In genomic region chr15:42608110-42608531, GRCh38 we compare ENCODE assay signal across 9 cellular contexts. TPM values are rescaled to one million over a fixed set of nuclear protein-coding genes. Genes with fewer than 3 reads are reported as not detected.
DNase-seq lines count a peak whose midpoint lies in the region; ATAC-seq and TF ChIP-seq lines count a peak whose summit lies in the region.
"Had no signal": no experiment of that assay in that cellular context is flagged by ENCODE, and none has a peak within 500 bp of the region (broad histone marks: within the 10 kb centered on the region; RNA-seq: fewer than 3 reads in every experiment).

No MANE protein-coding gene starts in this region.

- no peaks in the 10 kb centered on the region for H4K20me1 ChIP-seq in GM23248 (ENCODE audit: insufficient read depth)

- no peak overlapping the region for H2AFZ ChIP-seq in GM23248

- H3K4me3 ChIP-seq in gastrocnemius medialis: no peak overlapping the region
- no peak overlapping the region for H3K4me3 ChIP-seq in GM23248
- H3K4me3 ChIP-seq in ascending aorta: no peak overlapping the region

- peak; percentile 62 for ATAC-seq in GM19463 (IDR thresholded peaks at IDR 0.05; ENCODE audit: unreplicated experiment)
- ATAC-seq in gastrocnemius medialis: peak in 1 of 2 donors; percentile 45

- in situ Hi-C loops in gastrocnemius medialis (cut with MboI; ENCODE audit: low sequenced_read_pairs in 4 of 4): no loop called here
- in situ Hi-C loops in GM23248 (cut with MboI): no loop called here

- H3K27me3 Mint-ChIP-seq in activated naive CD4-positive, alpha-beta T cell treated with anti-CD3 and anti-CD28 coated beads, Interleukin-2, amount 10 ng/mL, durations not matched to agents 7 days and 5 days: no peaks in the 10 kb centered on the region

- H3K9ac ChIP-seq in GM23248: no peak overlapping the region

- peaks cover 21 to 26% of the 10 kb centered on the region in 2 donors for H3K4me1 ChIP-seq in gastrocnemius medialis
- peaks cover 6% of the 10 kb centered on the region for H3K4me1 ChIP-seq in GM23248 (ENCODE audit: insufficient read depth)
- peaks cover 11 to 18% of the 10 kb centered on the region in 2 donors for H3K4me1 ChIP-seq in ascending aorta

- peak; percentile 64 for DNase-seq in A172 (ENCODE audit: low spot score)
- peak; percentile 79 for DNase-seq in NOMO-1 treated with DMSO at 0.1 percent for 48 hours (lab: John Stamatoyannopoulos, UW; ENCODE audit: unreplicated experiment)
- peak; percentile 82 for DNase-seq in activated naive CD4-positive, alpha-beta T cell treated with anti-CD3 and anti-CD28 coated beads, Interleukin-2, amount 10 ng/mL, durations not matched to agents 7 days and 5 days
- no peak for DNase-seq in gastrocnemius medialis
- DNase-seq in NCI-H2081 (lab: John Stamatoyannopoulos, UW): no peak
- DNase-seq in GM23248: no peak
- DNase-seq in ascending aorta (ENCODE audit: low spot score in 2 of 2): no peak

- H3K9me3 Mint-ChIP-seq in activated naive CD4-positive, alpha-beta T cell treated with anti-CD3 and anti-CD28 coated beads, Interleukin-2, amount 10 ng/mL, durations not matched to agents 7 days and 5 days: peaks cover 5% of the 10 kb centered on the region

- no peak for TF ChIP-seq CTCF in gastrocnemius medialis (IDR thresholded peaks at IDR 0.05 in 4 of 5, conservative IDR thresholded peaks at IDR 0.05 in 1 of 5)
- TF ChIP-seq CTCF in ascending aorta (IDR thresholded peaks at IDR 0.05): no peak

- peak overlapping the region in 3 of 4 donors; percentile 15 to 45 (median 45) for H3K27ac ChIP-seq in gastrocnemius medialis
- H3K27ac ChIP-seq in GM23248: no peak overlapping the region
- H3K27ac ChIP-seq in ascending aorta: no peak overlapping the region
- H3K27ac ChIP-seq: neutrophil had no signal

- H3K4me3 Mint-ChIP-seq in activated naive CD4-positive, alpha-beta T cell treated with anti-CD3 and anti-CD28 coated beads, Interleukin-2, amount 10 ng/mL, durations not matched to agents 7 days and 5 days: peak overlapping the region; percentile 37

- H3K27ac Mint-ChIP-seq in activated naive CD4-positive, alpha-beta T cell treated with anti-CD3 and anti-CD28 coated beads, Interleukin-2, amount 10 ng/mL, durations not matched to agents 7 days and 5 days: peak overlapping the region; percentile 84

- CTCF ChIA-PET in activated naive CD4-positive, alpha-beta T cell treated with anti-CD3 and anti-CD28 coated beads, Interleukin-2, amount 10 ng/mL, durations not matched to agents 7 days and 5 days (lab: Charles Lee): interaction anchor here (1.4 kb wide), 2 partner anchors 15 to 25 kb away, joined by 3 to 4 read pairs; no protein-coding TSS in a partner anchor

- no peak for TF ChIP-seq POLR2A in gastrocnemius medialis (IDR thresholded peaks at IDR 0.05)

- H3K36me3 Mint-ChIP-seq in activated naive CD4-positive, alpha-beta T cell treated with anti-CD3 and anti-CD28 coated beads, Interleukin-2, amount 10 ng/mL, durations not matched to agents 7 days and 5 days: peaks cover 17% of the 10 kb centered on the region

- no peak overlapping the region for H3K4me2 ChIP-seq in GM23248 (ENCODE audit: unreplicated experiment)

- H3K9me3 ChIP-seq in gastrocnemius medialis (no peaks in the 10 kb centered on the region), GM23248 (ENCODE audit: low read depth) (no peaks in the 10 kb centered on the region), ascending aorta (no peaks in the 10 kb centered on the region)
- H3K9me3 ChIP-seq: neutrophil had no signal

- peaks cover 67% of the 10 kb centered on the region for H3K4me1 Mint-ChIP-seq in activated naive CD4-positive, alpha-beta T cell treated with anti-CD3 and anti-CD28 coated beads, Interleukin-2, amount 10 ng/mL, durations not matched to agents 7 days and 5 days

- H3K9me2 ChIP-seq in GM23248 (ENCODE audit: insufficient read depth): no peaks in the 10 kb centered on the region

- H3K36me3 ChIP-seq in gastrocnemius medialis (no peaks in the 10 kb centered on the region), GM23248 (ENCODE audit: low read depth) (no peaks in the 10 kb centered on the region), ascending aorta (no peaks in the 10 kb centered on the region)
- H3K36me3 ChIP-seq: neutrophil had no signal

- H3F3A ChIP-seq in GM23248 (ENCODE audit: insufficient read depth): no peaks in the 10 kb centered on the region

- H3K79me2 ChIP-seq in GM23248 (ENCODE audit: insufficient read depth): no peaks in the 10 kb centered on the region

- intact Hi-C loops in gastrocnemius medialis (cut with DNase I; ENCODE audit: low total_unique reads) (no loop called here), ascending aorta (cut with DNase I) (no loop called here)

- H3K27me3 ChIP-seq in gastrocnemius medialis: no peaks in the 10 kb centered on the region
- no peaks in the 10 kb centered on the region for H3K27me3 ChIP-seq in GM23248 (replicated peaks; ENCODE audit: insufficient read depth)
- H3K27me3 ChIP-seq in ascending aorta: no peaks in the 10 kb centered on the region

- WGBS in GM23248 (ENCODE audit: low coverage in 1 of 2, low lambda C conversion rate in 2 of 2, missing lambda C conversion rate in 2 of 2), 2 experiments: 76 to 78% methylated on average over 4 of the region's 4 CpGs

RNA-seq across cellular contexts. Expression of gene STARD9, which starts 32.7 kb away (rescaled TPM):
- 1.4 and 2.0 TPM in 2 replicates for total RNA-seq in A172 (2014; rRNA removed; shearing (Covaris generic))
- total RNA-seq in gastrocnemius medialis: 1 to 10 TPM; 1.6 to 3.5 (median 2.0) TPM
- 1.4 and 2.1 TPM in 2 replicates for total RNA-seq in GM23248 (2014; rRNA removed; shearing (Covaris generic))
- 0.34 and 0.60 TPM in 2 replicates for polyA plus RNA-seq in GM23248 (2016; fragmentation: Nextera tagmentation; extraction: Ambion mirVana)
- total RNA-seq in ascending aorta: 62.7 TPM

RNA-seq across cellular contexts. Expression of gene HAUS2, which starts 59.5 kb away (rescaled TPM):
- 45.6 and 54.5 TPM in 2 replicates for total RNA-seq in A172 (2014; rRNA removed; shearing (Covaris generic))
- total RNA-seq in gastrocnemius medialis (10 to 100 TPM; 24.7 to 31.9 (median 27.8) TPM), ascending aorta (92.6 TPM)
- 41.9 and 47.8 TPM in 2 replicates for total RNA-seq in GM23248 (2014; rRNA removed; shearing (Covaris generic))
- polyA plus RNA-seq in GM23248 (2016; fragmentation: Nextera tagmentation; extraction: Ambion mirVana): 22.1 and 26.7 TPM in 2 replicates

RNA-seq across cellular contexts. Expression of gene LRRC57, which starts 59.5 kb away (rescaled TPM):
- total RNA-seq in A172 (2014; rRNA removed; shearing (Covaris generic)): 13.2 and 14.6 TPM in 2 replicates
- total RNA-seq in gastrocnemius medialis: 10 to 100 TPM in 2 of 4 donors, 1 to 10 TPM in 2; 6.0 to 15.4 (median 10.0) TPM
- total RNA-seq in GM23248 (2014; rRNA removed; shearing (Covaris generic)): 15.1 and 18.1 TPM in 2 replicates
- polyA plus RNA-seq in GM23248 (2016; fragmentation: Nextera tagmentation; extraction: Ambion mirVana): 14.1 and 14.4 TPM in 2 replicates
- total RNA-seq in ascending aorta: 1.6 TPM

Comparison
In these comparisons a context has a peak if more than half of its experiments do, and no peak if none do; other contexts are left out.
1. DNase-seq: peak in A172 (single experiment), NOMO-1 treated with DMSO at 0.1 percent for 48 hours (single experiment) and activated naive CD4-positive, alpha-beta T cell treated with anti-CD3 and anti-CD28 coated beads, Interleukin-2, amount 10 ng/mL, durations not matched to agents 7 days and 5 days (single experiment); none in gastrocnemius medialis (0 of 2), NCI-H2081 (0 of 2), GM23248 (single experiment) and ascending aorta (0 of 2).
2. H3K27ac ChIP-seq: peak in gastrocnemius medialis (3 of 4); none in GM23248 (single experiment) and ascending aorta (0 of 2).
3. RNA of gene STARD9, which starts 32.7 kb away (total RNA-seq): 62.7 TPM in ascending aorta (single experiment); 1.6 to 3.5 TPM in gastrocnemius medialis, 1.4 to 2.1 TPM in GM23248 and 1.4 to 2.0 TPM in A172; every median in the first group is over 10 times any median in the second.